ENCODE assay signal across 8 cellular contexts in the genomic region with DNA sequence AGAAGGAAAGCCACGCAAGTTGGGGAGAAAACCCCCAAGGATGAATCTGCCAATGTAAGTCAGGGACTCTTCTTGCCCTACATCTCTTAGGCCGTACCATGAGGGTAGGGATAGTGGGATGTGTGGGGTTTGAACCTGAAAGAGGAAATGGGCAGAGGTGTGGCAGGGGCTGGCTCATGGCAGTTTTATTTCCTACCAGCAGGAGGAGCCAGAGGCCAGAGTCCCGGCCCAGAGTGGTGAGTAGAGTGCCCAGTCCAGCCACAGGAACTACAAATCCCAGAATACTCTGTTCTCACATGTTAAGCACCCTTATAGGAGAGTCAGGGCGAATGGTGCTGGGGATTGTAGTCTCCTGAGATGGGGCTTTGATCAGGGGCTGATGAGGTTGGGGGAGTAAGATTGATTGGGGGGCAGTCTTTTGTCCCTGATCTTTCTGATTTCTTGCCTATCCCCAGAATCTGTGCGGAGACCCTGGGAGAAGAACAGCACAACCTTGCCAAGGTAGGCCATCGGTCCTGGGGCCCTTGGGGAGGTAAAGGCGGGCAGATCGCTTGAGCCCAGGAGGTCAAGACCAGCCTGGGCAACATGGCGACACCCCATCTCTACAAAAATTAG. TPM values are rescaled to one million over a fixed set of nuclear protein-coding genes. Genes with fewer than 3 reads are reported as not detected.
A peak's percentile ranks its signal among the peaks of the same experiment; 100 is the strongest.
DNase-seq lines count a peak whose midpoint lies in the region; ATAC-seq and TF ChIP-seq lines count a peak whose summit lies in the region.

No MANE protein-coding gene starts in this region.

- DNase-seq in CD14-positive monocyte (ENCODE audit: low spot score) (peak; percentile 87), HuH-7.5 (ENCODE audit: low spot score) (peak; percentile 91), NOMO-1 treated with dmso at 0.1 percent for 144 hours (lab: John Stamatoyannopoulos, UW; ENCODE audit: unreplicated experiment) (peak; percentile 92), memory B cell (ENCODE audit: low spot score in 2 of 2) (peak; percentile 84)
- peak; percentile 37 to 44 for DNase-seq in activated CD8-positive, alpha-beta memory T cell treated with anti-CD3 and anti-CD28 coated beads for 1 hour (ENCODE audit: extremely low read depth in 1 of 2, low read depth in 1 of 2)
- DNase-seq in effector memory CD4-positive, alpha-beta T cell = peak; percentile 55 to 60 (median 58)
- DNase-seq in stimulated activated CD8-positive, alpha-beta memory T cell treated with anti-CD3 and anti-CD28 coated beads, Interleukin-2, amount 100 ng/mL, for 1 hour (ENCODE audit: low read depth in 2 of 2) = peak; percentile 52

- H3K36me3 Mint-ChIP-seq in CD14-positive monocyte (peaks cover 71 to 96% of the 10 kb centered on the region in 2 donors), memory B cell (peaks cover 15% of the 10 kb centered on the region)

- H3K27ac ChIP-seq in effector memory CD4-positive, alpha-beta T cell (ENCODE audit: insufficient read depth, low read length, poor library complexity, severe bottlenecking) = no peak overlapping the region

- peak overlapping the region in 1 of 2 donors; percentile 30 for H3K4me3 Mint-ChIP-seq in CD14-positive monocyte
- no peak overlapping the region for H3K4me3 Mint-ChIP-seq in memory B cell

- H3K36me3 ChIP-seq in effector memory CD4-positive, alpha-beta T cell (ENCODE audit: control insufficient read depth, insufficient read depth, low read length) = peaks cover 50% of the 10 kb centered on the region

- H3K27ac Mint-ChIP-seq in CD14-positive monocyte (peak overlapping the region; percentile 92 to 98 (median 94)), memory B cell (peak overlapping the region; percentile 52)

- no peaks in the 10 kb centered on the region for H3K27me3 ChIP-seq in effector memory CD4-positive, alpha-beta T cell (replicated peaks; ENCODE audit: control insufficient read depth, insufficient read depth, low read length, poor library complexity, severe bottlenecking)

- H3K4me1 Mint-ChIP-seq in CD14-positive monocyte (peaks cover 67% of the 10 kb centered on the region), memory B cell (peaks cover 21% of the 10 kb centered on the region)

- H3K4me3 ChIP-seq in effector memory CD4-positive, alpha-beta T cell (ENCODE audit: insufficient read depth, low read depth, low read length, poor library complexity, severe bottlenecking) = no peak overlapping the region

- peak; percentile 88 for TF ChIP-seq CTCF in CD14-positive monocyte (IDR thresholded peaks at IDR 0.05)

- H3K4me1 ChIP-seq in effector memory CD4-positive, alpha-beta T cell (ENCODE audit: control insufficient read depth, insufficient read depth, low read length, poor library complexity, severe bottlenecking) = peaks cover under 1% of the 10 kb centered on the region

- ATAC-seq in GM19438 (IDR thresholded peaks at IDR 0.05; ENCODE audit: low read depth, unreplicated experiment) (peak; percentile 73), memory B cell (ENCODE audit: low read depth) (peak; percentile 95)

- no peaks in the 10 kb centered on the region for H3K9me3 ChIP-seq in effector memory CD4-positive, alpha-beta T cell (ENCODE audit: control insufficient read depth, low read length)

- intact Hi-C loops in CD14-positive monocyte (cut with micrococcal nuclease) = loop anchor here (2.0 to 10.0 kb wide), 5 partner anchors 34 to 159 kb away; partner anchors contain the start of gene OPA3 (in 1 of the 2)

- H3K9me3 Mint-ChIP-seq in CD14-positive monocyte (peaks cover 0 to 4% (median 2%) of the 10 kb centered on the region in 7 donors), memory B cell (no peaks in the 10 kb centered on the region)

- H3K27me3 Mint-ChIP-seq in CD14-positive monocyte (ENCODE audit: low read depth in 3 of 3) (peaks cover 16 to 19% (median 16%) of the 10 kb centered on the region in 3 donors), memory B cell (no peaks in the 10 kb centered on the region)

RNA-seq across cellular contexts. Expression of gene VASP, which starts 16.5 kb away (rescaled TPM):
- polyA plus RNA-seq in CD14-positive monocyte = 100 to 1,000 TPM; 132 to 144 TPM

RNA-seq across cellular contexts. Expression of gene PPM1N, which starts 25.5 kb away (rescaled TPM):
- polyA plus RNA-seq in CD14-positive monocyte = 1 to 10 TPM; 1.3 to 2.7 TPM

RNA-seq across cellular contexts. Expression of gene RTN2, which starts 26.9 kb away (rescaled TPM):
- 1 to 10 TPM; 1.5 to 2.7 TPM for polyA plus RNA-seq in CD14-positive monocyte

RNA-seq across cellular contexts. Expression of gene FOSB, which starts 56.0 kb away (rescaled TPM):
- polyA plus RNA-seq in CD14-positive monocyte = 10 to 100 TPM; 27.3 to 28.2 TPM

Comparison
In these comparisons a context has a peak if more than half of its experiments do, and no peak if none do; other contexts are left out.
1. DNase-seq: peak in every context shown above with its lines; median percentile 92 in NOMO-1 treated with dmso at 0.1 percent for 144 hours; 91 in HuH-7.5; 87 in CD14-positive monocyte; 84 in memory B cell; 58 in effector memory CD4-positive, alpha-beta T cell; 52 in stimulated activated CD8-positive, alpha-beta memory T cell treated with anti-CD3 and anti-CD28 coated beads, Interleukin-2, amount 100 ng/mL, for 1 hour; 40 in activated CD8-positive, alpha-beta memory T cell treated with anti-CD3 and anti-CD28 coated beads for 1 hour.